11 cellular contexts compared by ENCODE assay signal in genomic region chr16:48526958-48527331, GRCh38.
A peak's percentile ranks its signal among the peaks of the same experiment; 100 is the strongest.
DNase-seq lines count a peak whose midpoint lies in the region; ATAC-seq, FAIRE-seq and TF ChIP-seq lines count a peak whose summit lies in the region.
"Had no signal": no experiment of that assay in that cellular context is flagged by ENCODE, and none has a peak within 500 bp of the region (broad histone marks: within the 10 kb centered on the region; RNA-seq: fewer than 3 reads in every experiment).

No MANE protein-coding gene starts in this region.

- H3K4me1 ChIP-seq in HCT116 (ENCODE audit: control insufficient read depth in 1 of 2, insufficient read depth in 2 of 2, low read length in 2 of 2) (peaks cover 0 to 26% of the 10 kb centered on the region in 2 experiments; a peak in 2 of 4 replicates), RWPE2 (ENCODE audit: insufficient read depth, poor library complexity, severe bottlenecking) (no peaks in the 10 kb centered on the region), HepG2 (ENCODE audit: insufficient read depth, low read length) (peaks cover 65% of the 10 kb centered on the region), sigmoid colon (no peaks in the 10 kb centered on the region)

- H3K27ac ChIP-seq in HCT116 (ENCODE audit: low read depth, low read length): no peak overlapping the region
- peak overlapping the region; percentile 25 for H3K27ac ChIP-seq in RWPE2 (ENCODE audit: poor library complexity, severe bottlenecking)
- no peak overlapping the region for H3K27ac ChIP-seq in HepG2 (ENCODE audit: extremely low read length, insufficient read depth, low read length)
- no peak overlapping the region for H3K27ac ChIP-seq in sigmoid colon

- no peaks in the 10 kb centered on the region for H3K36me3 ChIP-seq in HCT116 (ENCODE audit: control insufficient read depth in 1 of 2, insufficient read depth in 2 of 2, low read length in 2 of 2)
- H3K36me3 ChIP-seq in RWPE2 (ENCODE audit: low read depth): no peaks in the 10 kb centered on the region
- H3K36me3 ChIP-seq in HepG2 (replicated peaks in 1 of 2; ENCODE audit: control insufficient read depth in 1 of 2, insufficient read depth in 2 of 2, low read length in 2 of 2): no peaks in the 10 kb centered on the region
- H3K36me3 ChIP-seq in sigmoid colon: no peaks in the 10 kb centered on the region

- H3K9ac ChIP-seq in HCT116 (ENCODE audit: low read length) (no peak overlapping the region), HepG2 (ENCODE audit: insufficient read depth, low read depth, low read length) (peak overlapping the region; percentile 52)

- H3K79me2 ChIP-seq in HCT116 (ENCODE audit: insufficient read depth, low read length): no peaks in the 10 kb centered on the region
- no peaks in the 10 kb centered on the region for H3K79me2 ChIP-seq in HepG2 (ENCODE audit: insufficient read depth, low read length)

- TF ChIP-seq CTCF in HCT116 (IDR thresholded peaks at IDR 0.05 in 2 of 3, conservative IDR thresholded peaks at IDR 0.05 in 1 of 3; ENCODE audit: borderline replicate concordance in 1 of 3, insufficient read depth in 1 of 3, low read depth in 2 of 3, low read length in 2 of 3): no peak
- TF ChIP-seq CTCF in RWPE2 (IDR thresholded peaks at IDR 0.05; ENCODE audit: poor library complexity, severe bottlenecking): no peak
- TF ChIP-seq CTCF in HepG2 (CRISPR knock-in tag; IDR thresholded peaks at IDR 0.05): no peak
- no peak for TF ChIP-seq CTCF in sigmoid colon (IDR thresholded peaks at IDR 0.05)

- no peak for TF ChIP-seq POLR2A in HCT116 (IDR thresholded peaks at IDR 0.05; ENCODE audit: borderline replicate concordance, extremely low read depth, insufficient read depth, insufficient read length)
- no peak for TF ChIP-seq POLR2A in HepG2 (IDR thresholded peaks at IDR 0.05; ENCODE audit: insufficient read depth in 1 of 2, low read depth in 2 of 2, low read length in 2 of 2)
- no peak for TF ChIP-seq POLR2A in sigmoid colon (IDR thresholded peaks at IDR 0.05)

- H4K20me1 ChIP-seq in HCT116 (ENCODE audit: insufficient read depth) (no peaks in the 10 kb centered on the region), HepG2 (ENCODE audit: insufficient read depth, low read length) (no peaks in the 10 kb centered on the region)

- in situ Hi-C loops in HepG2 (cut with HindIII; ENCODE audit: extremely low pct_ligation_motif_present, low pct_unique_long_range_greater_than_20kb): loop anchor here (5.0 kb wide), 1 partner anchor 170 kb away; no protein-coding TSS in a partner anchor

- BruUV-seq in HCT116 (replicated peaks; lab: Mats Ljungman, UMichigan) (no TSS peak), HepG2 (replicated peaks; lab: Mats Ljungman, UMichigan) (no TSS peak)

- no peak for TF ChIP-seq RAD21 in HCT116 (IDR thresholded peaks at IDR 0.05; ENCODE audit: low read depth)
- TF ChIP-seq RAD21 in HepG2 (CRISPR knock-in tag; IDR thresholded peaks at IDR 0.05): no peak

- H3K9me2 ChIP-seq in HCT116 (ENCODE audit: insufficient read depth): no peaks in the 10 kb centered on the region

- H3K27me3 ChIP-seq in HCT116 (ENCODE audit: insufficient read depth, low read length) (no peaks in the 10 kb centered on the region), RWPE2 (ENCODE audit: insufficient read depth, poor library complexity, severe bottlenecking) (no peaks in the 10 kb centered on the region), HepG2 (ENCODE audit: control insufficient read depth in 1 of 2, insufficient read depth in 2 of 2, low read length in 2 of 2) (no peaks in the 10 kb centered on the region; a peak in 1 of 5 replicates), sigmoid colon (no peaks in the 10 kb centered on the region)

- H3K4me2 ChIP-seq in HCT116 (ENCODE audit: low read length): peak overlapping the region; percentile 32; the same call in 1 of the 2 replicates
- H3K4me2 ChIP-seq in HepG2 (ENCODE audit: low read depth, low read length): peak overlapping the region; percentile 91

- RAD21 ChIA-PET in HCT116 (lab: Charles Lee; ENCODE audit: low non-redundant PET in 1 of 2, low total read pairs in 2 of 2, uncharacterized antibody in 2 of 2, unreplicated experiment in 2 of 2): interaction anchor here (0.6 to 1.7 kb wide), 7 partner anchors 96 to 362 kb away, joined by 3 to 6 read pairs (median 5); no protein-coding TSS in a partner anchor

- TF ChIP-seq EP300 in HepG2 (IDR thresholded peaks at IDR 0.05; ENCODE audit: low read depth in 2 of 2, low read length in 2 of 2): no peak
- no peak for TF ChIP-seq EP300 in HepG2 (CRISPR knock-in tag; IDR thresholded peaks at IDR 0.05; ENCODE audit: borderline replicate concordance)
- no peak for TF ChIP-seq EP300 in sigmoid colon (IDR thresholded peaks at IDR 0.05)

- 54% methylated on average over 3 of the region's 3 CpGs for WGBS in HepG2 (ENCODE audit: low lambda C conversion rate)
- 74 to 81% methylated on average over 3 of the region's 3 CpGs for WGBS in sigmoid colon, 2 donors

- FAIRE-seq in HepG2 (lab: Jason Lieb, UNC): no peak

- POLR2A ChIA-PET in HCT116 (lab: Charles Lee) (no interaction called here), HepG2 (lab: Yijun Ruan, JAX) (interaction anchor here (0.9 to 3.3 kb wide), 8 partner anchors 96 to 177 kb away, joined by 3 to 16 read pairs (median 5); partner anchors contain the start of gene SIAH1)

- CTCF ChIA-PET in HCT116 (lab: Charles Lee) (interaction anchor here (0.6 to 3.6 kb wide), 10 partner anchors 96 to 362 kb away, joined by 3 to 35 read pairs (median 4); no protein-coding TSS in a partner anchor), HepG2 (lab: Yijun Ruan, JAX; ENCODE audit: low intra/inter-chr PET ratio, low total read pairs) (interaction anchor here (1.1 to 3.6 kb wide), 2 partner anchors 173 to 295 kb away, joined by 3 to 38 read pairs; no protein-coding TSS in a partner anchor)

- peak overlapping the region; percentile 49 for H2AFZ ChIP-seq in HCT116 (ENCODE audit: low read depth, low read length, poor library complexity, severe bottlenecking)
- no peak overlapping the region for H2AFZ ChIP-seq in HepG2 (ENCODE audit: low read length)

- H3K4me3 ChIP-seq in HCT116 (replicated peaks in 1 of 2; ENCODE audit: low read depth in 1 of 2, low read length in 2 of 2) (no peak overlapping the region), RWPE2 (ENCODE audit: severe bottlenecking) (no peak overlapping the region), HepG2 (replicated peaks in 1 of 3; ENCODE audit: insufficient read depth in 1 of 3, low read depth in 2 of 3, low read length in 3 of 3) (peak overlapping the region; percentile 19 to 68 (median 22); a peak in 4 of 6 replicates), sigmoid colon (no peak overlapping the region)

- H3K9me3 ChIP-seq in HCT116 (ENCODE audit: control insufficient read depth in 1 of 2, insufficient read depth in 1 of 2, low read depth in 1 of 2, low read length in 2 of 2): no peaks in the 10 kb centered on the region
- peaks cover 2% of the 10 kb centered on the region for H3K9me3 ChIP-seq in RWPE2 (ENCODE audit: severe bottlenecking)
- H3K9me3 ChIP-seq in HepG2 (ENCODE audit: low read length): no peaks in the 10 kb centered on the region
- no peaks in the 10 kb centered on the region for H3K9me3 ChIP-seq in sigmoid colon

- no peak for ATAC-seq in HCT116
- ATAC-seq in RWPE2 (ENCODE audit: low read depth): peak; percentile 44
- peak; percentile 11 for ATAC-seq in HepG2
- ATAC-seq in HG03342 (IDR thresholded peaks at IDR 0.05; ENCODE audit: unreplicated experiment): no peak

- intact Hi-C loops in HCT116 (cut with micrococcal nuclease): loop anchor here (1.0 kb wide), 2 partner anchors 174 to 295 kb away; no protein-coding TSS in a partner anchor
- intact Hi-C loops in HepG2 (cut with micrococcal nuclease; ENCODE audit: unreplicated experiment): loop anchor here (1.0 to 5.0 kb wide), 5 partner anchors 85 to 295 kb away; no protein-coding TSS in a partner anchor
- intact Hi-C loops in sigmoid colon (cut with DNase I): no loop called here

- no peak for DNase-seq in HCT116 (ENCODE audit: low read depth, low spot score)
- DNase-seq in RWPE2 (ENCODE audit: low spot score): no peak
- DNase-seq in HepG2 (ENCODE audit: low spot score): no peak
- peak; percentile 29 for DNase-seq in sigmoid colon
- no peak for DNase-seq in NCI-H748 (lab: John Stamatoyannopoulos, UW; ENCODE audit: unreplicated experiment)
- no peak for DNase-seq in SKM-1 (lab: John Stamatoyannopoulos, UW; ENCODE audit: unreplicated experiment)
- DNase-seq: KG1, NCI-H1092 treated with DMSO at 0.1 percent for 48 hours, NCI-H1694, NCI-H748 treated with DMSO at 0.1 percent for 48 hours had no signal

TF ChIP-seq in HCT116, 20 proteins besides CTCF, POLR2A, EP300 and RAD21 (continues in another document):
- TF ChIP-seq ELF1 (IDR thresholded peaks at IDR 0.05; ENCODE audit: borderline replicate concordance, low read depth) (no peak), FOSL1 (IDR thresholded peaks at IDR 0.05; ENCODE audit: low read depth) (no peak), CBX3 (IDR thresholded peaks at IDR 0.05; ENCODE audit: low read depth) (no peak), CEBPB (IDR thresholded peaks at IDR 0.05; ENCODE audit: low read depth) (no peak), SRF (IDR thresholded peaks at IDR 0.05; ENCODE audit: low read depth) (no peak), EGR1 (IDR thresholded peaks at IDR 0.05; ENCODE audit: low read depth) (no peak), JUND (IDR thresholded peaks at IDR 0.05) (no peak), MAX (IDR thresholded peaks at IDR 0.05) (no peak), TCF7L2 (IDR thresholded peaks at IDR 0.05; ENCODE audit: borderline replicate concordance, extremely low read depth, insufficient read depth, insufficient read length) (no peak), EZH2phosphoT487 (IDR thresholded peaks at IDR 0.05; ENCODE audit: borderline replicate concordance) (no peak)

TF ChIP-seq in HepG2, 621 proteins besides CTCF, POLR2A, EP300 and RAD21 (continues in another document):
- TF ChIP-seq ATF2 (CRISPR knock-in tag; IDR thresholded peaks at IDR 0.05) (no peak), SSRP1 (CRISPR knock-in tag; IDR thresholded peaks at IDR 0.05) (no peak), ZFP41 (CRISPR knock-in tag; IDR thresholded peaks at IDR 0.05; ENCODE audit: borderline replicate concordance) (0 out of 2 replicates have a peak, but pooled peaks have one; percentile 27)

Comparison
In these comparisons a context has a peak if more than half of its experiments do, and no peak if none do; other contexts are left out.
1. ATAC-seq: peak in RWPE2 (single experiment) and HepG2 (single experiment); none in HCT116 (single experiment) and HG03342 (single experiment).
2. H3K4me3 ChIP-seq: peak in HepG2 (3 of 3); none in HCT116 (0 of 2), RWPE2 (single experiment) and sigmoid colon (0 of 4).
3. Of the 20 proteins assayed by ChIP-seq in both HepG2 and HCT116: peak only in HepG2: ZNF274; only in HCT116: none; in both: none; in neither: 19.